ENCODE assay signal across 32 cellular contexts in the genomic region with DNA sequence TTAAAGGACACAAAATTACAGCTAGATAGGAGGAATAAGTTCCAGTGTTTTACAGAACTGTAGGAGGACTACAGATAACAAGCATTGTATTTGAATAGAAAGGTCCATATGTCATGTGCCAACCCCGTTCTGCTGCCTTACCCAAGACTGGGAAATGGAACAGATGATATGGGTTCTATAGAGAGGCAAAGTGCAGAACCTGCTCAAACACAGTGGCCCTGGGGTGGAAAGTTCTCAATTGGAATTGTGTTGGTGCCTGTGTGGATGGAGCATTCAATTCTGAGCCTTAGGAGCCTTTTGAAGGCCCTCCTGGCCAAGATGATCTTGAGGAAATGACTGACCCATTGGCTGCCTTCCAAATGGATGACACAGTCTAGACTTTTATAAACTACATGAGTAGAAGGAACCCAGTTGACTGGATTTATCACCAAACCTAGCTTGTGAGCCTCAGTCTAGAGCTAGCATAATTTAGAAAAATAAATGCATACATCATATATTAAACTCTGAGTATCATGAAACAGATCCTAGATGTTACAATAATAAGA. TPM values are rescaled to one million over a fixed set of nuclear protein-coding genes. Genes with fewer than 3 reads are reported as not detected.
DNase-seq lines count a peak whose midpoint lies in the region; ATAC-seq and TF ChIP-seq lines count a peak whose summit lies in the region.
"Had no signal": no experiment of that assay in that cellular context is flagged by ENCODE, and none has a peak within 500 bp of the region (broad histone marks: within the 10 kb centered on the region; RNA-seq: fewer than 3 reads in every experiment).

No MANE protein-coding gene starts in this region.

- H2BK120ac ChIP-seq in IMR-90 (ENCODE audit: low read depth, low read length), result no peak overlapping the region

- no peak overlapping the region for H4K8ac ChIP-seq in IMR-90 (ENCODE audit: low read depth in 2 of 2, low read length in 2 of 2)

- POLR2A ChIA-PET in IMR-90 (lab: Charles Lee; ENCODE audit: unreplicated experiment) (no interaction called here), RWPE1 (lab: Yijun Ruan, JAX; ENCODE audit: low non-redundant PET) (no interaction called here)

- H3K9me1 ChIP-seq in IMR-90 (ENCODE audit: insufficient read depth, low read length), result no peaks in the 10 kb centered on the region

- no peak overlapping the region for H4K91ac ChIP-seq in IMR-90 (ENCODE audit: insufficient read depth, low read depth, low read length)

- WGBS in IMR-90 (ENCODE audit: extremely low coverage in 2 of 2, insufficient read length in 1 of 2), 2 experiments, result 20% methylated on average over 1 of the region's 1 CpG; no CpG with 5 or more reads in 1 of the 2 experiments
- WGBS in body of pancreas, 2 donors, result 37 to 38% methylated on average over 1 of the region's 1 CpG

- CTCF ChIA-PET in IMR-90 (lab: Yijun Ruan, JAX), result no interaction called here
- CTCF ChIA-PET in RWPE1 (lab: Yijun Ruan, JAX), result no interaction called here

- no peak for TF ChIP-seq RAD21 in IMR-90 (IDR thresholded peaks at IDR 0.05; ENCODE audit: low read length)

- H3K4ac ChIP-seq in IMR-90 (ENCODE audit: low read depth, low read length), result no peak overlapping the region

- in situ Hi-C loops in IMR-90 (cut with MboI; ENCODE audit: low sequenced_read_pairs), result no loop called here

- H3K79me1 ChIP-seq in IMR-90 (ENCODE audit: low read depth in 1 of 2, low read length in 2 of 2), result no peaks in the 10 kb centered on the region

- no peak overlapping the region for H2BK20ac ChIP-seq in IMR-90 (ENCODE audit: low read depth, low read length)

- intact Hi-C loops in IMR-90 (cut with micrococcal nuclease) (no loop called here), body of pancreas (cut with DNase I) (no loop called here)

- H3K9ac ChIP-seq in IMR-90 (ENCODE audit: low read depth, low read length), result no peak overlapping the region
- H3K9ac ChIP-seq: KMS-11, parathyroid adenoma had no signal

- dilution Hi-C loops in IMR-90 (cut with HindIII; ENCODE audit: low sequenced_read_pairs, unreplicated experiment), result no loop called here

- no peak overlapping the region for H3K18ac ChIP-seq in IMR-90 (ENCODE audit: low read depth, low read length)

- H3K27ac ChIP-seq in IMR-90 (ENCODE audit: insufficient read depth, low read length) (no peak overlapping the region), body of pancreas (peak overlapping the region; percentile 54 to 97 (median 91)), foreskin keratinocyte (no peak overlapping the region), RWPE1 (no peak overlapping the region)
- H3K27ac ChIP-seq: A549, gastroesophageal sphincter, KMS-11, parathyroid adenoma, skin epidermis had no signal

- H3K27me3 ChIP-seq in IMR-90 (ENCODE audit: control insufficient read depth, insufficient read depth, low read length) (no peaks in the 10 kb centered on the region), body of pancreas (no peaks in the 10 kb centered on the region), foreskin keratinocyte (no peaks in the 10 kb centered on the region)

- TF ChIP-seq CTCF in IMR-90 (conservative IDR thresholded peaks at IDR 0.05; ENCODE audit: low read depth, low read length) (no peak), body of pancreas (IDR thresholded peaks at IDR 0.05) (no peak), foreskin keratinocyte (conservative IDR thresholded peaks at IDR 0.05) (no peak), GM10266 (IDR thresholded peaks at IDR 0.05; ENCODE audit: control insufficient read depth, insufficient read depth, low read depth, missing control alignments) (no peak), RWPE1 (conservative IDR thresholded peaks at IDR 0.05; ENCODE audit: low read depth) (no peak)

- peak; percentile 6 for DNase-seq in CD1c-positive myeloid dendritic cell (ENCODE audit: extremely low spot score)
- DNase-seq in IMR-90, result peak; percentile 56
- peak in 3 of 4 donors; percentile 59 to 73 (median 61) for DNase-seq in body of pancreas
- DNase-seq in foreskin keratinocyte, result no peak
- DNase-seq in DMS53 treated with DMSO at 0.1 percent for 48 hours (lab: John Stamatoyannopoulos, UW; ENCODE audit: unreplicated experiment), result no peak
- no peak for DNase-seq in GM10266 (ENCODE audit: extremely low spot score)
- DNase-seq in RWPE1 (ENCODE audit: low spot score), result no peak
- no peak for DNase-seq in NCI-H2107 (lab: John Stamatoyannopoulos, UW)
- DNase-seq: activated B cell treated with CpG ODN at 0.5 μM for 24 hours; activated effector memory CD4-positive, alpha-beta T cell treated with anti-CD3 and anti-CD28 coated beads, Interleukin-2, amount 50 U/mL, for 16 hours; activated T-cell treated with anti-CD3 and anti-CD28 coated beads, Interleukin-2, amount 50 U/mL, for 24 hours; anterior cingulate cortex; Calu3; caudate nucleus; CD4-positive, CD25-positive, alpha-beta regulatory T cell; DMS79 treated with DMSO at 0.1 percent for 48 hours; GOT3; hippocampal formation; left colon; NCI-H146; retina; stimulated activated naive CD8-positive, alpha-beta T cell treated with anti-CD3 and anti-CD28 coated beads, Interleukin-15, Interleukin-2, amounts not matched to agents 100 U/mL and 50 U/mL, for 24 hours; T-cell had no signal

- no peaks in the 10 kb centered on the region for H4K20me1 ChIP-seq in IMR-90 (ENCODE audit: insufficient read depth, low read length)

- H2AFZ ChIP-seq in IMR-90 (replicated peaks; ENCODE audit: low read length, poor library complexity), result no peak overlapping the region
- H2AFZ ChIP-seq: parathyroid adenoma had no signal

- no peak overlapping the region for H3K4me3 ChIP-seq in IMR-90 (ENCODE audit: insufficient read depth, low read depth, low read length)
- no peak overlapping the region for H3K4me3 ChIP-seq in body of pancreas
- H3K4me3 ChIP-seq: A549, gastroesophageal sphincter, skin epidermis had no signal

- H3K36me3 ChIP-seq in IMR-90 (ENCODE audit: control insufficient read depth, insufficient read depth, low read length) (no peaks in the 10 kb centered on the region), body of pancreas (replicated peaks in 1 of 2; ENCODE audit: insufficient read depth in 1 of 2, low read depth in 2 of 2) (no peaks in the 10 kb centered on the region)
- H3K36me3 ChIP-seq: gastroesophageal sphincter had no signal

- no peak overlapping the region for H3K56ac ChIP-seq in IMR-90 (ENCODE audit: extremely low read depth, insufficient read depth, low read length)

- H2AK5ac ChIP-seq in IMR-90 (ENCODE audit: low read depth, low read length), result no peak overlapping the region

- H3K4me1 ChIP-seq in IMR-90 (ENCODE audit: control insufficient read depth, insufficient read depth, low read length), result no peaks in the 10 kb centered on the region
- H3K4me1 ChIP-seq in body of pancreas, result peaks cover 68% of the 10 kb centered on the region
- no peaks in the 10 kb centered on the region for H3K4me1 ChIP-seq in foreskin keratinocyte
- H3K4me1 ChIP-seq: A549, gastroesophageal sphincter, parathyroid adenoma had no signal

- BruUV-seq in IMR-90 (replicated peaks; lab: Mats Ljungman, UMichigan), result no TSS peak

- H4K5ac ChIP-seq in IMR-90 (ENCODE audit: low read depth, low read length), result no peak overlapping the region

- H3K4me2 ChIP-seq in IMR-90 (ENCODE audit: low read depth, low read length), result no peak overlapping the region
- H3K4me2 ChIP-seq: A549, KMS-11 had no signal

- H3K23ac ChIP-seq in IMR-90 (ENCODE audit: low read depth, low read length), result no peak overlapping the region

- no peak overlapping the region for H2AK9ac ChIP-seq in IMR-90 (replicated peaks; ENCODE audit: low read depth, low read length, poor library complexity)

- no peak for TF ChIP-seq POLR2A in IMR-90 (IDR thresholded peaks at IDR 0.05; ENCODE audit: low read depth, low read length)
- no peak for TF ChIP-seq POLR2A in body of pancreas (IDR thresholded peaks at IDR 0.05)

- H3K14ac ChIP-seq in IMR-90 (replicated peaks; ENCODE audit: low read depth, low read length), result no peak overlapping the region

- H2BK15ac ChIP-seq in IMR-90 (ENCODE audit: low read depth, low read length), result no peak overlapping the region

- no peak for ATAC-seq in IMR-90 (ENCODE audit: low read depth)
- no peak for ATAC-seq in body of pancreas
- ATAC-seq in foreskin keratinocyte, result peak; percentile 13
- ATAC-seq: A549; esophagus mucosa; gastroesophageal sphincter; left colon; stimulated activated naive CD8-positive, alpha-beta T cell treated with anti-CD3 and anti-CD28 coated beads, Interleukin-15, Interleukin-2, amounts not matched to agents 100 U/mL and 50 U/mL, for 24 hours; T-cell had no signal

- no peak overlapping the region for H2BK5ac ChIP-seq in IMR-90 (ENCODE audit: low read depth, low read length, poor library complexity, severe bottlenecking)

- H3K9me3 ChIP-seq in IMR-90 (ENCODE audit: control insufficient read depth, insufficient read depth, low read length) (no peaks in the 10 kb centered on the region), body of pancreas (no peaks in the 10 kb centered on the region)
- H3K9me3 ChIP-seq: A549, gastroesophageal sphincter had no signal

TF ChIP-seq in IMR-90, 13 proteins besides CTCF, POLR2A, EP300 and RAD21 (continues in another document):
- no peak for TF ChIP-seq BHLHE40 (IDR thresholded peaks at IDR 0.05; ENCODE audit: low read depth, low read length)
- TF ChIP-seq CEBPB (IDR thresholded peaks at IDR 0.05; ENCODE audit: low read depth, low read length), result no peak
- TF ChIP-seq MAFK (IDR thresholded peaks at IDR 0.05; ENCODE audit: low read depth, low read length), result no peak
- TF ChIP-seq RCOR1 (IDR thresholded peaks at IDR 0.05; ENCODE audit: insufficient replicate concordance, low read length), result no peak
- TF ChIP-seq MXI1 (IDR thresholded peaks at IDR 0.05; ENCODE audit: borderline replicate concordance, low read depth, low read length), result no peak
- TF ChIP-seq SMC3 (IDR thresholded peaks at IDR 0.05; ENCODE audit: low read depth, low read length), result no peak
- TF ChIP-seq FOS (IDR thresholded peaks at IDR 0.05; ENCODE audit: low read depth, low read length), result no peak

RNA-seq across cellular contexts. Expression of a gene that starts 4.1 kb away (rescaled TPM):
- total RNA-seq in IMR-90 (2012; rRNA removed) (not detected in 2 replicates), body of pancreas (over 10,000 TPM; 29,602 to 44,177 TPM), foreskin keratinocyte (not detected in 2 replicates)
- polyA plus RNA-seq in IMR-90 (2012; rRNA removed) (not detected in 2 replicates), foreskin keratinocyte (not detected in 2 replicates)
- not detected in 2 replicates for polyA plus RNA-seq in IMR-90 (2012; cell fraction: cytosol; rRNA removed)
- polyA plus RNA-seq in IMR-90 (2012; cell fraction: nucleus; rRNA removed; ENCODE audit: low replicate concordance), result not detected in 2 replicates
- total RNA-seq: activated B cell treated with CpG ODN at 0.5 μM for 24 hours; CD4-positive, CD25-positive, alpha-beta regulatory T cell; esophagus mucosa; temporal lobe; ureter had no signal
- polyA plus RNA-seq: A549, neural cell had no signal

RNA-seq across cellular contexts. Expression of a gene that starts 25.6 kb away (rescaled TPM):
- total RNA-seq in IMR-90 (2012; rRNA removed), result not detected in 2 replicates
- not detected in 2 replicates for polyA plus RNA-seq in IMR-90 (2012; rRNA removed)
- polyA plus RNA-seq in IMR-90 (2012; cell fraction: cytosol; rRNA removed), result not detected in 2 replicates
- polyA plus RNA-seq in IMR-90 (2012; cell fraction: nucleus; rRNA removed; ENCODE audit: low replicate concordance), result not detected in 2 replicates
- total RNA-seq in body of pancreas, result over 10,000 TPM; 15,993 to 74,693 TPM
- total RNA-seq in foreskin keratinocyte, result not detected in 2 replicates
- 0.18 TPM in 1 of 2 replicates, not detected in the other for polyA plus RNA-seq in foreskin keratinocyte
- total RNA-seq: activated B cell treated with CpG ODN at 0.5 μM for 24 hours, esophagus mucosa, gastroesophageal sphincter, temporal lobe, ureter had no signal
- polyA plus RNA-seq: A549, neural cell had no signal

Comparison
In these comparisons a context has a peak if more than half of its experiments do, and no peak if none do; other contexts are left out.
1. DNase-seq: peak in CD1c-positive myeloid dendritic cell (single experiment), IMR-90 (single experiment) and body of pancreas (3 of 4); none in foreskin keratinocyte (0 of 2), DMS53 treated with DMSO at 0.1 percent for 48 hours (single experiment), GM10266 (single experiment), RWPE1 (single experiment) and NCI-H2107 (single experiment).
2. H3K27ac ChIP-seq: peak in body of pancreas (4 of 4); none in IMR-90 (single experiment), foreskin keratinocyte (single experiment) and RWPE1 (single experiment).
3. RNA of a gene that starts 4.1 kb away (total RNA-seq): 29,602 to 44,177 TPM in body of pancreas; not detected in IMR-90 and not detected in foreskin keratinocyte; every median in the first group is over 1,000 times any median in the second.
4. RNA of a gene that starts 25.6 kb away (total RNA-seq): 15,993 to 74,693 TPM in body of pancreas; not detected in IMR-90 and not detected in foreskin keratinocyte; every median in the first group is over 1,000 times any median in the second.